In the genomic region with DNA sequence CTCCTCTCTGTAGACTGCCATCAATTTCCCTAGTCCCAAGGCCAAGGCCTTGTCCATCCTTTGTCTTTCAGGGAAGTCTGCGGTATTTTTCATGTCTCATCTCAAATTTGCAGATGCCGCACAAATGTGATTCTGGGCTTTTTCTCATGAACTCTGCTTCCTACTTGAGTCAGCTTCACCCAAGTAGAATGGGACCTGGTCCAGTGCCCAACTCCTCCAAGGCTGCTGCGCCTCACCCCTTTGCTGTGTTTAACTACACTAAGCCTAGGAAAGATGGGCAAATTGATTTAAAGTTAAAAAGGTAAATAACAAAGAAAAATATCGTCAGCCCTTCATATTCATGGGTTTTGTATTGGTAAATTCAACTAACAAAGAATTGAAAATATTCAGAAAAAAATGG, we compare ENCODE assay signal across 3 cellular contexts.
"Had no signal": no experiment of that assay in that cellular context is flagged by ENCODE, and none has a peak within 500 bp of the region (broad histone marks: within the 10 kb centered on the region; RNA-seq: fewer than 3 reads in every experiment).

No MANE protein-coding gene starts in this region.

- DNase-seq: GDM1, GF-D8 had no signal

- H3K4me3 ChIP-seq: GM12878 had no signal
